ENCODE assay signal across 28 cellular contexts in the genomic region with DNA sequence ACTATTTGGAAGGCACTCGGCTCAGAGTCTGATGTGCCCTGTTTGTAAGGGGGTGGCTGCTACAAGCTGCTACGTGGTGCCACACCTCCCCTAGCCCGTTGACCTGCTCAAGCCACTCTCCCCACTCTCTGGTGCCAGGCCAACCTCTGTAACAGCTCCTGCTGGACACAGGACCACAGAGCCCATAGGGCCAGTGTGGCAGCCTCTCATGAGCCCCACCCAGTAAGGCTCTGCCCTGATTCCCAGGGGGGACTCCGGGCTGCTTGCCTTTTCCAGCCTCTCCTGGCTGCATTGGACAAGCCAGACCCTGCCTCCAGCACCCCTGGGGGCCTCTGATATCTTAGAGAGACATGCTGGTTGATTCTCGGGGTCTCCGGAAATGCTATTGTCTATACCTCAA. TPM values are rescaled to one million over a fixed set of nuclear protein-coding genes. Genes with fewer than 3 reads are reported as not detected.
DNase-seq lines count a peak whose midpoint lies in the region; ATAC-seq and TF ChIP-seq lines count a peak whose summit lies in the region.
"Had no signal": no experiment of that assay in that cellular context is flagged by ENCODE, and none has a peak within 500 bp of the region (broad histone marks: within the 10 kb centered on the region; RNA-seq: fewer than 3 reads in every experiment).

No MANE protein-coding gene starts in this region.

- H3K27ac ChIP-seq in RWPE2 (ENCODE audit: poor library complexity, severe bottlenecking) (no peak overlapping the region), suprapubic skin (no peak overlapping the region)
- H3K27ac ChIP-seq: esophagus muscularis mucosa, psoas muscle had no signal

- no peaks in the 10 kb centered on the region for H3K9me3 ChIP-seq in RWPE2 (ENCODE audit: severe bottlenecking)
- no peaks in the 10 kb centered on the region for H3K9me3 ChIP-seq in suprapubic skin
- H3K9me3 ChIP-seq: esophagus muscularis mucosa, psoas muscle, SK-N-SH had no signal

- 92% methylated on average over 6 of the region's 6 CpGs for WGBS in suprapubic skin

- no peaks in the 10 kb centered on the region for H3K4me1 Mint-ChIP-seq in activated CD8-positive, alpha-beta memory T cell treated with anti-CD3 and anti-CD28 coated beads, Interleukin-2, amount 10 ng/mL, durations not matched to agents 7 days and 5 days
- H3K4me1 Mint-ChIP-seq: activated CD4-positive, alpha-beta T cell treated with anti-CD3 and anti-CD28 coated beads for 36 hours had no signal

- intact Hi-C loops in left colon (cut with DNase I, micrococcal nuclease): no loop called here

- H3K4me3 ChIP-seq in RWPE2 (ENCODE audit: severe bottlenecking): no peak overlapping the region
- H3K4me3 ChIP-seq in suprapubic skin: no peak overlapping the region
- H3K4me3 ChIP-seq: esophagus muscularis mucosa, psoas muscle, skin epidermis had no signal

- H3K9me3 Mint-ChIP-seq in activated CD8-positive, alpha-beta memory T cell treated with anti-CD3 and anti-CD28 coated beads, Interleukin-2, amount 10 ng/mL, durations not matched to agents 7 days and 5 days (ENCODE audit: low read depth): no peaks in the 10 kb centered on the region
- H3K9me3 Mint-ChIP-seq: activated T-cell treated with anti-CD3 and anti-CD28 coated beads, Interleukin-2, amount 50 U/mL, for 72 hours; stimulated activated naive CD8-positive, alpha-beta T cell treated with anti-CD3 and anti-CD28 coated beads, Interleukin-15, Interleukin-2, amounts not matched to agents 100 ng/mL and 50 ng/mL, for 24 hours had no signal

- H3K27ac Mint-ChIP-seq in activated CD8-positive, alpha-beta memory T cell treated with anti-CD3 and anti-CD28 coated beads, Interleukin-2, amount 10 ng/mL, durations not matched to agents 7 days and 5 days: no peak overlapping the region
- H3K27ac Mint-ChIP-seq: activated CD4-positive, alpha-beta T cell treated with anti-CD3 and anti-CD28 coated beads for 36 hours; activated T-cell treated with anti-CD3 and anti-CD28 coated beads, Interleukin-2, amount 50 U/mL, for 72 hours; stimulated activated naive CD8-positive, alpha-beta T cell treated with anti-CD3 and anti-CD28 coated beads, Interleukin-15, Interleukin-2, amounts not matched to agents 100 ng/mL and 50 ng/mL, for 24 hours had no signal

- TF ChIP-seq POLR2A in suprapubic skin (IDR thresholded peaks at IDR 0.05): no peak

- H3K36me3 ChIP-seq in RWPE2 (ENCODE audit: low read depth) (no peaks in the 10 kb centered on the region), suprapubic skin (no peaks in the 10 kb centered on the region)

- peak; percentile 20 for DNase-seq in RWPE2 (ENCODE audit: low spot score)
- DNase-seq in activated CD8-positive, alpha-beta memory T cell treated with anti-CD3 and anti-CD28 coated beads, Interleukin-2, amount 10 ng/mL, durations not matched to agents 7 days and 5 days: peak; percentile 18
- peak; percentile 43 for DNase-seq in islet precursor cell
- DNase-seq in suprapubic skin (ENCODE audit: low spot score in 2 of 2): peak; percentile 60 to 74
- DNase-seq in pons (ENCODE audit: low spot score): no peak
- no peak for DNase-seq in left colon
- DNase-seq: activated CD4-positive, alpha-beta T cell treated with anti-CD3 and anti-CD28 coated beads for 36 hours; activated naive CD4-positive, alpha-beta T cell treated with anti-CD3 and anti-CD28 coated beads, Interleukin-2, amount 50 U/mL, for 16 hours; activated T-cell treated with anti-CD3 and anti-CD28 coated beads, Interleukin-2, amount 50 U/mL, for 72 hours; C1 segment of cervical spinal cord; cortex of kidney; DND-41; foreskin melanocyte; HCEC 1CT; KBM-7; mesendoderm; MM.1S; NCI-H1417; NCI-H748 treated with DMSO at 0.1 percent for 48 hours; psoas muscle; RPMI8226; SK-N-SH; trophoblast cell had no signal

- H3K4me1 ChIP-seq in RWPE2 (ENCODE audit: insufficient read depth, poor library complexity, severe bottlenecking): no peaks in the 10 kb centered on the region
- H3K4me1 ChIP-seq in suprapubic skin: peaks cover 16% of the 10 kb centered on the region
- H3K4me1 ChIP-seq: psoas muscle had no signal

- ATAC-seq in RWPE2 (ENCODE audit: low read depth): no peak
- no peak for ATAC-seq in activated CD8-positive, alpha-beta memory T cell treated with anti-CD3 and anti-CD28 coated beads, Interleukin-2, amount 10 ng/mL, durations not matched to agents 7 days and 5 days
- no peak for ATAC-seq in GM21390 (IDR thresholded peaks at IDR 0.05; ENCODE audit: unreplicated experiment)
- no peak for ATAC-seq in left colon
- ATAC-seq: activated CD4-positive, alpha-beta T cell treated with anti-CD3 and anti-CD28 coated beads for 36 hours; activated T-cell treated with anti-CD3 and anti-CD28 coated beads, Interleukin-2, amount 50 U/mL, for 72 hours had no signal

- H3K27me3 ChIP-seq in RWPE2 (ENCODE audit: insufficient read depth, poor library complexity, severe bottlenecking): no peaks in the 10 kb centered on the region
- H3K27me3 ChIP-seq in suprapubic skin: no peaks in the 10 kb centered on the region
- H3K27me3 ChIP-seq: esophagus muscularis mucosa had no signal

- TF ChIP-seq EP300 in suprapubic skin (IDR thresholded peaks at IDR 0.05): no peak

- TF ChIP-seq CTCF in RWPE2 (IDR thresholded peaks at IDR 0.05; ENCODE audit: poor library complexity, severe bottlenecking): no peak
- no peak for TF ChIP-seq CTCF in suprapubic skin (IDR thresholded peaks at IDR 0.05)

- no peaks in the 10 kb centered on the region for H3K36me3 Mint-ChIP-seq in activated CD8-positive, alpha-beta memory T cell treated with anti-CD3 and anti-CD28 coated beads, Interleukin-2, amount 10 ng/mL, durations not matched to agents 7 days and 5 days

- CTCF ChIA-PET in activated CD8-positive, alpha-beta memory T cell treated with anti-CD3 and anti-CD28 coated beads, Interleukin-2, amount 10 ng/mL, durations not matched to agents 7 days and 5 days (lab: Charles Lee): no interaction called here

- no peak overlapping the region for H3K4me3 Mint-ChIP-seq in activated CD8-positive, alpha-beta memory T cell treated with anti-CD3 and anti-CD28 coated beads, Interleukin-2, amount 10 ng/mL, durations not matched to agents 7 days and 5 days
- H3K4me3 Mint-ChIP-seq: activated CD4-positive, alpha-beta T cell treated with anti-CD3 and anti-CD28 coated beads for 36 hours; activated T-cell treated with anti-CD3 and anti-CD28 coated beads, Interleukin-2, amount 50 U/mL, for 72 hours; stimulated activated naive CD8-positive, alpha-beta T cell treated with anti-CD3 and anti-CD28 coated beads, Interleukin-15, Interleukin-2, amounts not matched to agents 100 ng/mL and 50 ng/mL, for 24 hours had no signal

- no peaks in the 10 kb centered on the region for H3K27me3 Mint-ChIP-seq in activated CD8-positive, alpha-beta memory T cell treated with anti-CD3 and anti-CD28 coated beads, Interleukin-2, amount 10 ng/mL, durations not matched to agents 7 days and 5 days
- H3K27me3 Mint-ChIP-seq: activated CD4-positive, alpha-beta T cell treated with anti-CD3 and anti-CD28 coated beads for 36 hours; stimulated activated naive CD8-positive, alpha-beta T cell treated with anti-CD3 and anti-CD28 coated beads, Interleukin-15, Interleukin-2, amounts not matched to agents 100 ng/mL and 50 ng/mL, for 24 hours had no signal

RNA-seq across cellular contexts. Expression of gene ANGPTL2, which starts 53.3 kb away (rescaled TPM):
- total RNA-seq in activated CD8-positive, alpha-beta memory T cell treated with anti-CD3 and anti-CD28 coated beads, Interleukin-2, amount 10 ng/mL, durations not matched to agents 7 days and 5 days: not detected
- 10 to 100 TPM; 17.3 to 21.3 (median 19.8) TPM for total RNA-seq in suprapubic skin
- total RNA-seq in left colon: 10 to 100 TPM in 1 of 2 donors, 1 to 10 TPM in 1; 6.0 to 12.0 TPM
- total RNA-seq: activated CD4-positive, alpha-beta T cell treated with anti-CD3 and anti-CD28 coated beads for 36 hours; activated T-cell treated with anti-CD3 and anti-CD28 coated beads, Interleukin-2, amount 50 U/mL, for 72 hours; T-helper 2 cell treated with Interferon-gamma antibody and Interleukin-4, amounts not matched to agents 100 ng/mL and 5 ng/mL, for 36 hours had no signal

Comparison
In these comparisons a context has a peak if more than half of its experiments do, and no peak if none do; other contexts are left out.
1. DNase-seq: peak in RWPE2 (single experiment), activated CD8-positive, alpha-beta memory T cell treated with anti-CD3 and anti-CD28 coated beads, Interleukin-2, amount 10 ng/mL, durations not matched to agents 7 days and 5 days (single experiment), islet precursor cell (single experiment) and suprapubic skin (2 of 2); none in pons (single experiment) and left colon (0 of 2).
2. RNA of gene ANGPTL2, which starts 53.3 kb away (total RNA-seq): 17.3 to 21.3 TPM in suprapubic skin and 6.0 to 12.0 TPM in left colon; not detected in activated CD8-positive, alpha-beta memory T cell treated with anti-CD3 and anti-CD28 coated beads, Interleukin-2, amount 10 ng/mL, durations not matched to agents 7 days and 5 days; every median in the first group is over 4 times any median in the second.